In genomic region chr16:69651217-69651616, GRCh38 we compare ENCODE assay signal across 21 cellular contexts.
DNase-seq lines count a peak whose midpoint lies in the region; ATAC-seq and TF ChIP-seq lines count a peak whose summit lies in the region.
"Had no signal": no experiment of that assay in that cellular context is flagged by ENCODE, and none has a peak within 500 bp of the region (broad histone marks: within the 10 kb centered on the region; RNA-seq: fewer than 3 reads in every experiment).

No MANE protein-coding gene starts in this region.

- peaks cover 73% of the 10 kb centered on the region for H3K36me3 ChIP-seq in PC-9 (ENCODE audit: low read depth)

- H3K36me3 Mint-ChIP-seq in CD4-positive, alpha-beta T cell (ENCODE audit: low read depth) = peaks cover 61% of the 10 kb centered on the region
- peaks cover 27% of the 10 kb centered on the region for H3K36me3 Mint-ChIP-seq in mesothelial cell of epicardium

- H3K27ac ChIP-seq in 22Rv1 (peak overlapping the region; percentile 1; the same call in 1 of the 2 replicates), PC-9 (0 out of 2 replicates have a peak overlapping the region, but pooled peaks have one; percentile 13)
- no peak overlapping the region for H3K27ac ChIP-seq in CD4-positive, alpha-beta T cell (ENCODE audit: low read depth, low read length)
- H3K27ac ChIP-seq: KMS-11, SJSA1 had no signal

- H3K4me3 Mint-ChIP-seq in CD4-positive, alpha-beta T cell = no peak overlapping the region
- H3K4me3 Mint-ChIP-seq in mesothelial cell of epicardium = no peak overlapping the region
- H3K4me3 Mint-ChIP-seq: CD4-positive, alpha-beta memory T cell had no signal

- no peak for ATAC-seq in CD4-positive, alpha-beta T cell (ENCODE audit: poor library complexity)
- no peak for ATAC-seq in HG03457 (IDR thresholded peaks at IDR 0.05; ENCODE audit: unreplicated experiment)
- ATAC-seq: GM12878, HCT116, Right ventricle myocardium inferior had no signal

- no TSS peak for BruUV-seq in PC-9 (replicated peaks; lab: Mats Ljungman, UMichigan)

- H2AFZ ChIP-seq in PC-9 = no peak overlapping the region

- H3K4me1 Mint-ChIP-seq in CD4-positive, alpha-beta T cell (ENCODE audit: low read depth) = no peaks in the 10 kb centered on the region
- peaks cover 6% of the 10 kb centered on the region for H3K4me1 Mint-ChIP-seq in mesothelial cell of epicardium

- H3K9me3 ChIP-seq in CD4-positive, alpha-beta T cell (ENCODE audit: control insufficient read depth, low read length) = no peaks in the 10 kb centered on the region
- H3K9me3 ChIP-seq in PC-9 (ENCODE audit: insufficient read depth, low read depth) = no peaks in the 10 kb centered on the region
- H3K9me3 ChIP-seq: SJSA1 had no signal

- no peaks in the 10 kb centered on the region for H3K27me3 Mint-ChIP-seq in CD4-positive, alpha-beta T cell
- H3K27me3 Mint-ChIP-seq in mesothelial cell of epicardium (ENCODE audit: low read depth) = no peaks in the 10 kb centered on the region
- H3K27me3 Mint-ChIP-seq: CD4-positive, alpha-beta memory T cell had no signal

- no peak overlapping the region for H3K4me3 ChIP-seq in PC-9
- H3K4me3 ChIP-seq: GM12878, SJSA1 had no signal

- no peaks in the 10 kb centered on the region for H3K9me2 ChIP-seq in PC-9 (ENCODE audit: insufficient read depth)

- POLR2A ChIA-PET in CD4-positive, alpha-beta T cell (lab: Charles Lee) = no interaction called here
- POLR2A ChIA-PET in PC-9 (lab: Charles Lee; ENCODE audit: unreplicated experiment) = no interaction called here

- CTCF ChIA-PET in CD4-positive, alpha-beta T cell (lab: Charles Lee) = no interaction called here
- CTCF ChIA-PET in PC-9 (lab: Charles Lee) = no interaction called here

- H3K27me3 ChIP-seq in CD4-positive, alpha-beta T cell (ENCODE audit: control insufficient read depth, insufficient read depth, low read length) = no peaks in the 10 kb centered on the region
- no peaks in the 10 kb centered on the region for H3K27me3 ChIP-seq in PC-9 (ENCODE audit: insufficient read depth, low read depth)
- H3K27me3 ChIP-seq: SJSA1 had no signal

- peaks cover 57% of the 10 kb centered on the region for H3F3A ChIP-seq in PC-9 (ENCODE audit: insufficient read depth, low read depth)

- peaks cover 41% of the 10 kb centered on the region for H4K20me1 ChIP-seq in PC-9 (ENCODE audit: insufficient read depth)

- DNase-seq in CD4-positive, alpha-beta T cell = no peak
- DNase-seq in PC-9 (no peak), mesothelial cell of epicardium (ENCODE audit: low spot score in 2 of 2, unreplicated experiment in 2 of 2) (no peak), NCI-H2081 treated with DMSO at 0.1 percent for 48 hours (lab: John Stamatoyannopoulos, UW) (no peak), SK-N-DZ (ENCODE audit: low spot score) (no peak)
- DNase-seq: CD4-positive, alpha-beta memory T cell; DND-41; GOT3; MV-4-11; NCI-H1105 treated with DMSO at 0.1 percent for 48 hours; NCI-H2029 treated with DMSO at 0.1 percent for 48 hours; NCI-H2171; NCI-H524 treated with DMSO at 0.1 percent for 48 hours; OCI-M1 had no signal

- H3K4me2 ChIP-seq in PC-9 = no peak overlapping the region
- H3K4me2 ChIP-seq: KMS-11 had no signal

- H3K4me1 ChIP-seq in PC-9 (replicated peaks; ENCODE audit: insufficient read depth) = no peaks in the 10 kb centered on the region
- H3K4me1 ChIP-seq: SJSA1 had no signal

- peak overlapping the region; percentile 21 for H3K27ac Mint-ChIP-seq in CD4-positive, alpha-beta T cell
- peak overlapping the region; percentile 45 for H3K27ac Mint-ChIP-seq in mesothelial cell of epicardium

- intact Hi-C loops in CD4-positive, alpha-beta T cell (cut with DNase I, micrococcal nuclease) = loop anchor here in 1 of 2 experiments (10.0 kb wide), 1 partner anchor 256 kb away; no protein-coding TSS in a partner anchor
- intact Hi-C loops in PC-9 (cut with micrococcal nuclease; ENCODE audit: unreplicated experiment) = no loop called here

- TF ChIP-seq CTCF in 22Rv1 (IDR thresholded peaks at IDR 0.05) (no peak), PC-9 (conservative IDR thresholded peaks at IDR 0.05) (no peak), mesothelial cell of epicardium (IDR thresholded peaks at IDR 0.05; ENCODE audit: unreplicated experiment) (no peak)
- no peak for TF ChIP-seq CTCF in CD4-positive, alpha-beta T cell (IDR thresholded peaks at IDR 0.05)

- H3K79me2 ChIP-seq in PC-9 (ENCODE audit: low read depth) = peaks cover 25% of the 10 kb centered on the region

- no peaks in the 10 kb centered on the region for H3K9me3 Mint-ChIP-seq in CD4-positive, alpha-beta T cell
- no peaks in the 10 kb centered on the region for H3K9me3 Mint-ChIP-seq in mesothelial cell of epicardium
- H3K9me3 Mint-ChIP-seq: CD4-positive, alpha-beta memory T cell had no signal
